ENCODE assay signal across 1 cellular context in the genomic region with DNA sequence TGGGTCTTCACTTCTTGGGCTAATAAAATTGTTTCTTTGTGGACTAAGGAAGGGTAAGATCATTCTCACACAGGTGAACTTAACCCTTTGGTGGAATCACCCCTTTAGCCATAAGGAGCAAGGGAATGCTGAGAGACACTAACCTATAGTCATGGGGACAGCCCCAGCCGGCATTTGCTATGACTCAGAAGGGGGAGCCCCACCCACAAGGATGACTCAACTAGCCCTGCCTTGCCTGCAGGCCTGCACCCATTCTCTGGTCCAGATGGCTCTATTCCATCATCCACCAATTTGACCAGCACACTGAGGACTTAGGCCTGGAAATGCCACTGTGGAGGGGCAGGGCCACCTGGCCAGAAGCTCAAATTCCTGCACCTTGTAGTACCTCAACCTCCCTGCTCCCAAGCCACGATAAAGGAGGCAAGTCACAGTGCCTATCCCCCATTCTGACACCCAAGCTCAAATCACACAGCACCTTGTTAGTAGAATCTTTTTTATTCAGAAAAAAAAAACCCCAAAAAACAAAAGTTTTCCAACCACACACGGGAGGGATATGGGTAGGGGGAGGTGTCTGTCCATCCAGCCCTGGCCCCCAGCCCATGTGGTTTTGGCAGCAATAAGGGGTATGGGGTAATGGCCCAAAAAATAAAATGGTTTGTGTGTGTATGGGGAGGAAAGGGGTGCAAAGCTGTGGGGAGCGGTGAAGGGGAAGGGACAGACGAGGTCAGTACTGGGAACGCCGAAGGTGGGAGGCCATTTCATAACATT.
A peak's percentile ranks its signal among the peaks of the same experiment; 100 is the strongest.
TF ChIP-seq lines count a peak whose summit lies in the region.

No MANE protein-coding gene starts in this region.

TF ChIP-seq in IMR-90, 13 proteins besides CTCF, POLR2A, EP300 and RAD21 (continued from another document):
- peak; percentile 62; the same call in 1 of the 2 replicates for TF ChIP-seq MXI1 (IDR thresholded peaks at IDR 0.05; ENCODE audit: borderline replicate concordance, low read depth, low read length)
- peak; percentile 36; the same call in 1 of the 2 replicates for TF ChIP-seq CEBPB (IDR thresholded peaks at IDR 0.05; ENCODE audit: low read depth, low read length)
- TF ChIP-seq MAZ (IDR thresholded peaks at IDR 0.05; ENCODE audit: borderline replicate concordance, low read depth, low read length), result peak; percentile 32; the same call in 1 of the 2 replicates
- TF ChIP-seq, protein P1, sequence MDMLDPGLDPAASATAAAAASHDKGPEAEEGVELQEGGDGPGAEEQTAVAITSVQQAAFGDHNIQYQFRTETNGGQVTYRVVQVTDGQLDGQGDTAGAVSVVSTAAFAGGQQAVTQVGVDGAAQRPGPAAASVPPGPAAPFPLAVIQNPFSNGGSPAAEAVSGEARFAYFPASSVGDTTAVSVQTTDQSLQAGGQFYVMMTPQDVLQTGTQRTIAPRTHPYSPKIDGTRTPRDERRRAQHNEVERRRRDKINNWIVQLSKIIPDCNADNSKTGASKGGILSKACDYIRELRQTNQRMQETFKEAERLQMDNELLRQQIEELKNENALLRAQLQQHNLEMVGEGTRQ (IDR thresholded peaks at IDR 0.05; ENCODE audit: low read depth, low read length), result no peak
- no peak for TF ChIP-seq RCOR1 (IDR thresholded peaks at IDR 0.05; ENCODE audit: insufficient replicate concordance, low read length)
- no peak for TF ChIP-seq SMC3 (IDR thresholded peaks at IDR 0.05; ENCODE audit: low read depth, low read length)
- no peak for TF ChIP-seq CHD1 (IDR thresholded peaks at IDR 0.05; ENCODE audit: low read depth, low read length)
- TF ChIP-seq FOS (IDR thresholded peaks at IDR 0.05; ENCODE audit: low read depth, low read length), result peak; percentile 98
